In the genomic region with DNA sequence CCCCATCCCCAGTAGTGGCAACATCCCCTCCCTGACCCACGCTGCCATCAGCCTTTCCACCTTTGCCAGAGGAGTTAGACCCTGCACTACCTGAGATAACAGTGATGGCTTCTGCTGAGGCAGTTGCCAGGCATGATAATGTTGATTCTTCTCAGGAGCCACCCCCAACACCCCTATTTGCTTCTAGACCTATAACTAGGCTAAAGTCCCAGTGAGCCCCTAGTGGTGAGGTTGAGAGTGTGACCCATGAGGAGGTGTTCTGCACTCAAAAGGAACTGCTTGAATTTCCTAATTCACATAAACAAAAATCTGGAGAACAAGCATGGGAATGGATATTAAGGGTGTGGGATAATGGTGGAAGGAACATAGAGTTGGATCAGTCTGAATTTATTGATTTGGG, we compare ENCODE assay signal across 16 cellular contexts.
DNase-seq lines count a peak whose midpoint lies in the region; ATAC-seq and TF ChIP-seq lines count a peak whose summit lies in the region.
"Had no signal": no experiment of that assay in that cellular context is flagged by ENCODE, and none has a peak within 500 bp of the region (broad histone marks: within the 10 kb centered on the region; RNA-seq: fewer than 3 reads in every experiment).

No MANE protein-coding gene starts in this region.

- H2AK5ac ChIP-seq in neuronal stem cell (ENCODE audit: low read depth, low read length), result no peak overlapping the region

- H2BK15ac ChIP-seq in neuronal stem cell (ENCODE audit: low read length), result no peak overlapping the region

- H3K4me1 ChIP-seq in neuronal stem cell (ENCODE audit: control insufficient read depth in 2 of 2, insufficient read depth in 1 of 2, low read depth in 1 of 2, low read length in 2 of 2), result peaks cover 0 to 2% of the 10 kb centered on the region in 2 donors
- H3K4me1 ChIP-seq in upper lobe of right lung, result no peaks in the 10 kb centered on the region
- H3K4me1 ChIP-seq: BLaER1 had no signal

- no peak overlapping the region for H4K91ac ChIP-seq in neuronal stem cell (ENCODE audit: low read depth, low read length, poor library complexity)

- H3K27me3 ChIP-seq in neuronal stem cell (ENCODE audit: control insufficient read depth in 3 of 3, insufficient read depth in 3 of 3, low read depth in 1 of 3, low read length in 3 of 3) (no peaks in the 10 kb centered on the region), upper lobe of right lung (no peaks in the 10 kb centered on the region)
- H3K27me3 ChIP-seq: BLaER1 had no signal

- in situ Hi-C loops in astrocyte of the spinal cord (cut with HindIII; ENCODE audit: low sequenced_read_pairs), result no loop called here

- H2BK12ac ChIP-seq in neuronal stem cell (ENCODE audit: low read length), result no peak overlapping the region

- H3K9me3 ChIP-seq in neuronal stem cell (replicated peaks in 1 of 2; ENCODE audit: control insufficient read depth in 2 of 2, insufficient read depth in 1 of 2, low read depth in 1 of 2, low read length in 2 of 2) (no peaks in the 10 kb centered on the region), upper lobe of right lung (no peaks in the 10 kb centered on the region)
- H3K9me3 ChIP-seq: BLaER1, thoracic aorta had no signal

- no peak overlapping the region for H3K4ac ChIP-seq in neuronal stem cell (ENCODE audit: low read length)

- no peak overlapping the region for H3K4me2 ChIP-seq in neuronal stem cell (ENCODE audit: insufficient read depth, low read length, poor library complexity, severe bottlenecking)
- H3K4me2 ChIP-seq: BLaER1 had no signal

- DNase-seq in GM12865 (ENCODE audit: low read depth) (no peak), astrocyte of the spinal cord (ENCODE audit: low read depth, low spot score) (no peak), neuronal stem cell (ENCODE audit: low spot score) (no peak), upper lobe of right lung (no peak)
- DNase-seq: central memory CD4-positive, alpha-beta T cell; effector memory CD4-positive, alpha-beta T cell; Karpas-422; NCI-H1694; NCI-H345; NK-92 treated with Interleukin-12 subunit alpha and Interleukin-12 subunit beta, amount 100 ng/mL, for 24 hours had no signal

- no peak overlapping the region for H4K8ac ChIP-seq in neuronal stem cell (ENCODE audit: low read depth, low read length)

- no peak overlapping the region for H3K27ac ChIP-seq in neuronal stem cell (replicated peaks; ENCODE audit: low read length)
- H3K27ac ChIP-seq in upper lobe of right lung, result no peak overlapping the region
- H3K27ac ChIP-seq: BLaER1, thoracic aorta had no signal

- H3K18ac ChIP-seq in neuronal stem cell (ENCODE audit: low read length), result peak overlapping the region; percentile 57

- no peak overlapping the region for H2BK5ac ChIP-seq in neuronal stem cell (ENCODE audit: low read length)

- H3K36me3 ChIP-seq in neuronal stem cell (replicated peaks in 1 of 2; ENCODE audit: control insufficient read depth in 2 of 2, insufficient read depth in 2 of 2, low read length in 2 of 2), result peaks cover 0 to 2% of the 10 kb centered on the region in 2 donors
- no peaks in the 10 kb centered on the region for H3K36me3 ChIP-seq in upper lobe of right lung
- H3K36me3 ChIP-seq: BLaER1, thoracic aorta had no signal

- H3K79me1 ChIP-seq in neuronal stem cell (ENCODE audit: low read depth, low read length), result no peaks in the 10 kb centered on the region

- H2BK120ac ChIP-seq in neuronal stem cell (ENCODE audit: low read depth, low read length), result no peak overlapping the region

- no peak overlapping the region for H2AFZ ChIP-seq in neuronal stem cell (ENCODE audit: low read length)

- peak; percentile 10; the same call in 1 of the 2 replicates for TF ChIP-seq RAD21 in Ishikawa (IDR thresholded peaks at IDR 0.05; ENCODE audit: low read depth)

- no peak overlapping the region for H3K14ac ChIP-seq in neuronal stem cell (ENCODE audit: low read length)

- ATAC-seq in GM19395 (IDR thresholded peaks at IDR 0.05; ENCODE audit: unreplicated experiment) (no peak), HG03025 (IDR thresholded peaks at IDR 0.05; ENCODE audit: low FRiP score, unreplicated experiment) (no peak), upper lobe of right lung (no peak)
- ATAC-seq: Right ventricle myocardium inferior had no signal

- H3K9ac ChIP-seq in neuronal stem cell (ENCODE audit: low read depth, low read length, poor library complexity), result no peak overlapping the region
- H3K9ac ChIP-seq: BLaER1 had no signal

- WGBS in neuronal stem cell (ENCODE audit: extremely low coverage in 2 of 2, insufficient read length in 2 of 2, insufficient replicate concordance in 1 of 2), 2 donors, result no CpG with 5 or more reads among the region's 1 CpG

- H3K4me3 ChIP-seq in GM12865 (ENCODE audit: low read depth, low read length), result no peak overlapping the region
- no peak overlapping the region for H3K4me3 ChIP-seq in astrocyte of the spinal cord (ENCODE audit: low read depth, low read length)
- no peak overlapping the region for H3K4me3 ChIP-seq in neuronal stem cell (ENCODE audit: low read length in 2 of 2)
- no peak overlapping the region for H3K4me3 ChIP-seq in upper lobe of right lung
- H3K4me3 ChIP-seq: BLaER1, thoracic aorta had no signal

- H3K23ac ChIP-seq in neuronal stem cell (ENCODE audit: low read depth, low read length, poor library complexity), result no peak overlapping the region

- TF ChIP-seq CTCF in GM12865 (IDR thresholded peaks at IDR 0.05; ENCODE audit: insufficient read depth, low read depth, low read length, missing control alignments), result peak; percentile 26
- TF ChIP-seq CTCF in astrocyte of the spinal cord (IDR thresholded peaks at IDR 0.05; ENCODE audit: low read depth, low read length), result peak; percentile 27
- no peak for TF ChIP-seq CTCF in upper lobe of right lung (IDR thresholded peaks at IDR 0.05)

- no peak for TF ChIP-seq EP300 in Ishikawa (IDR thresholded peaks at IDR 0.05; ENCODE audit: borderline replicate concordance)

- intact Hi-C loops in upper lobe of right lung (cut with DNase I), result no loop called here

TF ChIP-seq in Ishikawa, 13 proteins besides CTCF, POLR2A, EP300 and RAD21:
- TF ChIP-seq TCF12 (IDR thresholded peaks at IDR 0.05; ENCODE audit: low read depth) (no peak), TAF1 (IDR thresholded peaks at IDR 0.05; ENCODE audit: low read depth) (no peak), EGR1 (IDR thresholded peaks at IDR 0.05) (no peak), REST (IDR thresholded peaks at IDR 0.05; ENCODE audit: low read depth) (no peak), NFIC (IDR thresholded peaks at IDR 0.05) (no peak), ZBTB7A (IDR thresholded peaks at IDR 0.05; ENCODE audit: low read depth) (no peak), YY1 (IDR thresholded peaks at IDR 0.05; ENCODE audit: low read depth) (no peak), CEBPB (IDR thresholded peaks at IDR 0.05) (no peak), CREB1 (IDR thresholded peaks at IDR 0.05; ENCODE audit: low read depth) (no peak)
- TF ChIP-seq, protein P1, sequence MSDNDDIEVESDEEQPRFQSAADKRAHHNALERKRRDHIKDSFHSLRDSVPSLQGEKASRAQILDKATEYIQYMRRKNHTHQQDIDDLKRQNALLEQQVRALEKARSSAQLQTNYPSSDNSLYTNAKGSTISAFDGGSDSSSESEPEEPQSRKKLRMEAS (IDR thresholded peaks at IDR 0.05), result no peak
- TF ChIP-seq, protein P2, sequence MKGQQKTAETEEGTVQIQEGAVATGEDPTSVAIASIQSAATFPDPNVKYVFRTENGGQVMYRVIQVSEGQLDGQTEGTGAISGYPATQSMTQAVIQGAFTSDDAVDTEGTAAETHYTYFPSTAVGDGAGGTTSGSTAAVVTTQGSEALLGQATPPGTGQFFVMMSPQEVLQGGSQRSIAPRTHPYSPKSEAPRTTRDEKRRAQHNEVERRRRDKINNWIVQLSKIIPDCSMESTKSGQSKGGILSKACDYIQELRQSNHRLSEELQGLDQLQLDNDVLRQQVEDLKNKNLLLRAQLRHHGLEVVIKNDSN (IDR thresholded peaks at IDR 0.05), result no peak
